In genomic region chr1:2228157-2228594, GRCh38 we compare ENCODE assay signal across 8 cellular contexts. TPM values are rescaled to one million over a fixed set of nuclear protein-coding genes. Genes with fewer than 3 reads are reported as not detected.
DNase-seq lines count a peak whose midpoint lies in the region; ATAC-seq and TF ChIP-seq lines count a peak whose summit lies in the region.

Gene SKI (plus strand): TSS chr1:2228319. CDS start chr1:2228767, 448 bp downstream.

- peak within 1 kb of the TSS; percentile 77 for H3K27ac ChIP-seq in ectodermal cell (ENCODE audit: insufficient read depth, low read depth, low read length, poor library complexity, severe bottlenecking)

- POLR2A ChIA-PET in AG04449 (lab: Yijun Ruan, JAX): interaction anchor here (1.0 to 1.9 kb wide), 10 partner anchors 11 to 163 kb away, joined by 3 to 10 read pairs (median 4); partner anchors contain the start of genes MORN1 and RER1

- intact Hi-C loops in head of caudate nucleus (cut with DNase I): no loop called here

- peaks cover 30% of the 10 kb centered on the region for H3K4me1 ChIP-seq in ectodermal cell (ENCODE audit: control insufficient read depth, insufficient read depth, low read length)
- peaks cover 44% of the 10 kb centered on the region for H3K4me1 ChIP-seq in mucosa of stomach (ENCODE audit: control insufficient read depth, insufficient read depth, low read length)

- H3K9ac ChIP-seq in mucosa of stomach (ENCODE audit: low read length): peak within 1 kb of the TSS; percentile 80

- H3K36me3 ChIP-seq in ectodermal cell (ENCODE audit: control insufficient read depth, insufficient read depth, low read length) (no peaks in the 10 kb centered on the region), mucosa of stomach (ENCODE audit: control insufficient read depth, insufficient read depth, low read length) (no peaks in the 10 kb centered on the region)

- peaks cover 12% of the 10 kb centered on the region for H3K27me3 ChIP-seq in ectodermal cell (ENCODE audit: control insufficient read depth, insufficient read depth, low read length, poor library complexity, severe bottlenecking)
- H3K27me3 ChIP-seq in mucosa of stomach (ENCODE audit: control insufficient read depth, insufficient read depth, low read length): peaks cover 2% of the 10 kb centered on the region

- ATAC-seq in HG03457 (IDR thresholded peaks at IDR 0.05; ENCODE audit: unreplicated experiment): no peak

- peak within 1 kb of the TSS; percentile 83 for H3K4me3 ChIP-seq in AG04449 (ENCODE audit: low read depth, low read length)
- peak within 1 kb of the TSS; percentile 71 for H3K4me3 ChIP-seq in LNCaP clone FGC (ENCODE audit: low read depth, low read length)
- H3K4me3 ChIP-seq in ectodermal cell (ENCODE audit: insufficient read depth, low read depth, low read length): peak within 1 kb of the TSS; percentile 69
- peak within 1 kb of the TSS; percentile 50 for H3K4me3 ChIP-seq in mucosa of stomach (ENCODE audit: low read length)

- 0% methylated on average over 100 of the region's 100 CpGs for WGBS in ectodermal cell, 2 experiments

- no peak for DNase-seq in AG04449 (ENCODE audit: low read depth, low spot score)
- no peak for DNase-seq in LNCaP clone FGC (ENCODE audit: low read depth)
- DNase-seq in NOMO-1 treated with DMSO at 0.1 percent for 48 hours (lab: John Stamatoyannopoulos, UW; ENCODE audit: unreplicated experiment): no peak
- no peak for DNase-seq in head of caudate nucleus
- DNase-seq in OCI-M1 (lab: John Stamatoyannopoulos, UW): no peak

- CTCF ChIA-PET in AG04449 (lab: Yijun Ruan, JAX): interaction anchor here (1.2 to 6.8 kb wide), 3 partner anchors 33 to 156 kb away, joined by 4 to 52 read pairs (median 41); partner anchors contain the start of gene FAAP20

- TF ChIP-seq CTCF in AG04449 (IDR thresholded peaks at IDR 0.05; ENCODE audit: insufficient read depth, low read length, missing control alignments) (no peak), LNCaP clone FGC (IDR thresholded peaks at IDR 0.05; ENCODE audit: control insufficient read depth, extremely low read depth, insufficient read depth) (no peak)

- H3K9me3 ChIP-seq in ectodermal cell (ENCODE audit: control insufficient read depth, low read length): no peaks in the 10 kb centered on the region
- H3K9me3 ChIP-seq in mucosa of stomach (ENCODE audit: control insufficient read depth, low read length): no peaks in the 10 kb centered on the region

RNA-seq across cellular contexts. Expression of gene SKI, which starts in this region (rescaled TPM):
- polyA plus RNA-seq in ectodermal cell (2013, experiment 1 of 4): 43.0 TPM
- 48.2 TPM for polyA plus RNA-seq in ectodermal cell (2013, experiment 2 of 4)
- polyA plus RNA-seq in ectodermal cell (2013, experiment 3 of 4): 31.6 TPM
- polyA plus RNA-seq in ectodermal cell (2013, experiment 4 of 4): 32.5 TPM
